Comparison of ENCODE assay signal across 24 cellular contexts in the genomic region with DNA sequence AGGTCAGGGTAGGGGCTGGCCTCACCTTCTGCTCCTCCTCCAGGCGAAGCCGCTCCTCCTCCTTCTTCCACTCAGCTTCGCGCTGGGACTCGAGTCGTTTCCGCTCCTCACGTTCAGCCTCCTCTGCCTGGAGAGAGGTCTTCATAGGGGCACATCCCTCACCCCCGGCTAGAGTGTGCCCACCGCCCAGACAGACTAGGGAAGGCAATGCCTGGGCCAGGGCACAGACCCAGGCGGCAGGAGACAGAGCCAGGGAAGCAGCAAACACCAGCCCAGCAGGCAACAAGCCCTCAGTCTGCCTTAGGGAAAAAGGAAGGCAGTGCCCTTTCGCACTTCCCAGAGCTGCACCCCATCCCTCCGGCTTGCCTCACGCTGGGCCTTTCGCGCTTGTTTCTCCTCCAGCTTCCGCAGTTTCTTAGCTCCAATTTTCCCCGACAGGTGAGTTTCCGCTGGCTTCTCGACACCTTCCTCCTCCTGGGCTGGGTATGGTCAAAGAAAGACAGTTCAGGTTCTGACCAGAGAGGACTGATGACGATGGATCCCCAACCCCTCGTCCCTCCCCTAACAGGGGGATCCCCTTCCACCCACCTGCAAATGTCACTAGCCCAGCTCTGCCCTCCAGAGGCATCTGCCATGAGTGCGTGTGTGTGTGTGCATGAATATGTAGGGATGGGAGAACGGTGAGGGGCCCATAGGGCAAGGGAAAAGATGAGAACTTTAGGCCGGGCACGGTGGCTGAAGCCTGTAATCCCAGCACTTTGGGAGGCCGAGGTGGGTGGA. TPM values are rescaled to one million over a fixed set of nuclear protein-coding genes. Genes with fewer than 3 reads are reported as not detected.
DNase-seq lines count a peak whose midpoint lies in the region; ATAC-seq and TF ChIP-seq lines count a peak whose summit lies in the region.
"Had no signal": no experiment of that assay in that cellular context is flagged by ENCODE, and none has a peak within 500 bp of the region (broad histone marks: within the 10 kb centered on the region; RNA-seq: fewer than 3 reads in every experiment).

No MANE protein-coding gene starts in this region.

- no peak overlapping the region for H3K4me3 ChIP-seq in H7 (ENCODE audit: insufficient read depth, low read depth, low read length)
- no peak overlapping the region for H3K4me3 ChIP-seq in suprapubic skin
- H3K4me3 ChIP-seq: ascending aorta, neural progenitor cell, right atrium auricular region, SJSA1, transverse colon had no signal

- TF ChIP-seq EP300 in suprapubic skin (IDR thresholded peaks at IDR 0.05) = no peak

- H3K27ac Mint-ChIP-seq in stimulated activated naive CD8-positive, alpha-beta T cell treated with anti-CD3 and anti-CD28 coated beads, Interleukin-15, amount 100 ng/mL, for 72 hours = no peak overlapping the region
- no peak overlapping the region for H3K27ac Mint-ChIP-seq in endothelial cell (ENCODE audit: unreplicated experiment)
- H3K27ac Mint-ChIP-seq: activated B cell treated with CpG ODN at 0.5 μM for 24 hours, neural progenitor cell had no signal

- H3K27me3 Mint-ChIP-seq in stimulated activated naive CD8-positive, alpha-beta T cell treated with anti-CD3 and anti-CD28 coated beads, Interleukin-15, amount 100 ng/mL, for 72 hours = no peaks in the 10 kb centered on the region
- peaks cover 4% of the 10 kb centered on the region for H3K27me3 Mint-ChIP-seq in endothelial cell (ENCODE audit: unreplicated experiment)
- H3K27me3 Mint-ChIP-seq: activated B cell treated with CpG ODN at 0.5 μM for 24 hours had no signal

- H3K36me3 ChIP-seq in H7 (replicated peaks; ENCODE audit: control insufficient read depth, insufficient read depth, low read length) (peaks cover 25% of the 10 kb centered on the region), suprapubic skin (peaks cover 46% of the 10 kb centered on the region)
- H3K36me3 ChIP-seq: neural progenitor cell had no signal

- peak; percentile 20 for DNase-seq in stimulated activated naive CD8-positive, alpha-beta T cell treated with anti-CD3 and anti-CD28 coated beads, Interleukin-15, Interleukin-2, amounts not matched to agents 100 U/mL and 50 U/mL, for 24 hours
- no peak for DNase-seq in stimulated activated naive CD8-positive, alpha-beta T cell treated with anti-CD3 and anti-CD28 coated beads, Interleukin-15, amount 100 ng/mL, for 72 hours
- DNase-seq in H7 (peak; percentile 78), endothelial cell (ENCODE audit: low spot score) (no peak), NOMO-1 treated with dmso at 0.1 percent for 144 hours (lab: John Stamatoyannopoulos, UW; ENCODE audit: unreplicated experiment) (no peak), suprapubic skin (ENCODE audit: low spot score in 2 of 2) (no peak)
- DNase-seq: activated B cell treated with CpG ODN at 0.5 μM for 24 hours; C1 segment of cervical spinal cord; Calu3; cortex of kidney; effector memory CD4-positive, alpha-beta T cell; GOT3; hippocampal formation; KG1; left colon; NCI-H1092 treated with DMSO at 0.1 percent for 48 hours; NCI-H1694 treated with DMSO at 0.1 percent for 48 hours; NCI-H510A; transverse colon had no signal

- TF ChIP-seq CTCF in endothelial cell (IDR thresholded peaks at IDR 0.05; ENCODE audit: unreplicated experiment) (no peak), suprapubic skin (IDR thresholded peaks at IDR 0.05) (no peak)

- 88% methylated on average over 22 of the region's 27 CpGs for WGBS in suprapubic skin

- no peak overlapping the region for H3K4me3 Mint-ChIP-seq in stimulated activated naive CD8-positive, alpha-beta T cell treated with anti-CD3 and anti-CD28 coated beads, Interleukin-15, amount 100 ng/mL, for 72 hours
- peak overlapping the region; percentile 54 for H3K4me3 Mint-ChIP-seq in endothelial cell (ENCODE audit: unreplicated experiment)
- H3K4me3 Mint-ChIP-seq: activated B cell treated with CpG ODN at 0.5 μM for 24 hours, neural progenitor cell had no signal

- no peak for ATAC-seq in stimulated activated naive CD8-positive, alpha-beta T cell treated with anti-CD3 and anti-CD28 coated beads, Interleukin-15, Interleukin-2, amounts not matched to agents 100 U/mL and 50 U/mL, for 24 hours
- ATAC-seq in stimulated activated naive CD8-positive, alpha-beta T cell treated with anti-CD3 and anti-CD28 coated beads, Interleukin-15, amount 100 ng/mL, for 72 hours = no peak
- ATAC-seq in HG03439 (IDR thresholded peaks at IDR 0.05; ENCODE audit: unreplicated experiment) = no peak
- ATAC-seq: left colon had no signal

- no peaks in the 10 kb centered on the region for H3K9me3 Mint-ChIP-seq in stimulated activated naive CD8-positive, alpha-beta T cell treated with anti-CD3 and anti-CD28 coated beads, Interleukin-15, amount 100 ng/mL, for 72 hours
- H3K9me3 Mint-ChIP-seq in endothelial cell (ENCODE audit: unreplicated experiment) = no peaks in the 10 kb centered on the region
- H3K9me3 Mint-ChIP-seq: activated B cell treated with CpG ODN at 0.5 μM for 24 hours, neural progenitor cell had no signal

- peaks cover 44% of the 10 kb centered on the region for H3K4me1 Mint-ChIP-seq in stimulated activated naive CD8-positive, alpha-beta T cell treated with anti-CD3 and anti-CD28 coated beads, Interleukin-15, amount 100 ng/mL, for 72 hours
- peaks cover 6% of the 10 kb centered on the region for H3K4me1 Mint-ChIP-seq in endothelial cell (ENCODE audit: unreplicated experiment)

- no peak overlapping the region for H3K27ac ChIP-seq in suprapubic skin
- H3K27ac ChIP-seq: ascending aorta, neural progenitor cell, right atrium auricular region, SJSA1, transverse colon had no signal

- peaks cover 31% of the 10 kb centered on the region for H3K36me3 Mint-ChIP-seq in endothelial cell (ENCODE audit: low read depth, unreplicated experiment)

- no peaks in the 10 kb centered on the region for H3K9me3 ChIP-seq in suprapubic skin
- H3K9me3 ChIP-seq: ascending aorta, right atrium auricular region, SJSA1, transverse colon had no signal

- peaks cover 18% of the 10 kb centered on the region for H3K4me1 ChIP-seq in suprapubic skin

- no peaks in the 10 kb centered on the region for H3K27me3 ChIP-seq in H7 (ENCODE audit: control insufficient read depth, insufficient read depth, low read length)
- H3K27me3 ChIP-seq in suprapubic skin = no peaks in the 10 kb centered on the region
- H3K27me3 ChIP-seq: ascending aorta, neural progenitor cell, right atrium auricular region, SJSA1, transverse colon had no signal

- no peak for TF ChIP-seq POLR2A in suprapubic skin (IDR thresholded peaks at IDR 0.05)

RNA-seq across cellular contexts. Expression of a gene that starts 4.3 kb away (rescaled TPM):
- 38.5 and 46.5 TPM in 2 replicates for total RNA-seq in H7 (2014; rRNA removed; shearing (Covaris generic))
- total RNA-seq in endothelial cell (ENCODE audit: unreplicated experiment) = 45.3 TPM
- 100 to 1,000 TPM in 1 of 4 donors, 10 to 100 TPM in 3; 50.0 to 169 (median 55.6) TPM for total RNA-seq in suprapubic skin

RNA-seq across cellular contexts. Expression of a gene that starts 9.1 kb away (rescaled TPM):
- total RNA-seq in H7 (2014; rRNA removed; shearing (Covaris generic)) = 140 and 147 TPM in 2 replicates
- total RNA-seq in endothelial cell (ENCODE audit: unreplicated experiment) = 45.9 TPM
- 10 to 100 TPM; 40.5 to 72.4 (median 53.6) TPM for total RNA-seq in suprapubic skin

RNA-seq across cellular contexts. Expression of a gene that starts 26.8 kb away (rescaled TPM):
- 10.2 and 11.0 TPM in 2 replicates for total RNA-seq in H7 (2014; rRNA removed; shearing (Covaris generic))
- total RNA-seq in endothelial cell (ENCODE audit: unreplicated experiment) = 6.1 TPM
- 1 to 10 TPM; 4.8 to 9.3 (median 6.7) TPM for total RNA-seq in suprapubic skin

RNA-seq across cellular contexts. Expression of a gene that starts 38.8 kb away (rescaled TPM):
- total RNA-seq in H7 (2014; rRNA removed; shearing (Covaris generic)) = 3.1 and 4.9 TPM in 2 replicates
- total RNA-seq in endothelial cell (ENCODE audit: unreplicated experiment) (30.6 TPM), suprapubic skin (10 to 100 TPM in 2 of 4 donors, 1 to 10 TPM in 2; 9.9 to 26.2 (median 15.3) TPM)

RNA-seq across cellular contexts. Expression of a gene that starts 40.5 kb away (rescaled TPM):
- 20.4 and 22.0 TPM in 2 replicates for total RNA-seq in H7 (2014; rRNA removed; shearing (Covaris generic))
- total RNA-seq in endothelial cell (ENCODE audit: unreplicated experiment) = 17.2 TPM
- total RNA-seq in suprapubic skin = 10 to 100 TPM; 18.1 to 25.0 (median 20.6) TPM

Comparison
In these comparisons a context has a peak if more than half of its experiments do, and no peak if none do; other contexts are left out.
1. DNase-seq: peak in stimulated activated naive CD8-positive, alpha-beta T cell treated with anti-CD3 and anti-CD28 coated beads, Interleukin-15, Interleukin-2, amounts not matched to agents 100 U/mL and 50 U/mL, for 24 hours (single experiment) and H7 (single experiment); none in stimulated activated naive CD8-positive, alpha-beta T cell treated with anti-CD3 and anti-CD28 coated beads, Interleukin-15, amount 100 ng/mL, for 72 hours (0 of 2), endothelial cell (single experiment), NOMO-1 treated with dmso at 0.1 percent for 144 hours (single experiment) and suprapubic skin (0 of 2).